Comparison of ENCODE assay signal across 26 cellular contexts in genomic region chr19:3319643-3320353, GRCh38. TPM values are rescaled to one million over a fixed set of nuclear protein-coding genes. Genes with fewer than 3 reads are reported as not detected.
DNase-seq lines count a peak whose midpoint lies in the region; ATAC-seq, FAIRE-seq and TF ChIP-seq lines count a peak whose summit lies in the region.
"Had no signal": no experiment of that assay in that cellular context is flagged by ENCODE, and none has a peak within 500 bp of the region (broad histone marks: within the 10 kb centered on the region; RNA-seq: fewer than 3 reads in every experiment).

No MANE protein-coding gene starts in this region.

- no peak overlapping the region for H2BK15ac ChIP-seq in H1 (ENCODE audit: low read length)

- no peak overlapping the region for H3K4me2 ChIP-seq in H1 (ENCODE audit: insufficient read depth in 1 of 2, low read depth in 2 of 2, low read length in 2 of 2)
- peak overlapping the region; percentile 39 for H3K4me2 ChIP-seq in osteoblast (ENCODE audit: insufficient read depth, low read length)
- H3K4me2 ChIP-seq: BLaER1 had no signal

- H4K8ac ChIP-seq in H1 (ENCODE audit: extremely low read depth, insufficient read depth, low read length) = peak overlapping the region; percentile 51; the same call in 1 of the 2 replicates

- TF ChIP-seq CTCF in H1 (IDR thresholded peaks at IDR 0.05; ENCODE audit: control extremely low read depth in 1 of 3, insufficient read depth in 1 of 3, low read depth in 1 of 3, low read length in 3 of 3) (no peak), osteoblast (IDR thresholded peaks at IDR 0.05; ENCODE audit: extremely low read depth, low read depth, low read length) (no peak)

- H3K27me3 ChIP-seq in H1 (replicated peaks in 1 of 4; ENCODE audit: control insufficient read depth in 3 of 4, extremely low read depth in 1 of 4, insufficient read depth in 3 of 4, low read length in 3 of 4) = no peaks in the 10 kb centered on the region; a peak in 1 of 7 replicates
- H3K27me3 ChIP-seq in osteoblast (ENCODE audit: insufficient read depth, low read length) = peaks cover 13% of the 10 kb centered on the region
- H3K27me3 ChIP-seq: BLaER1 had no signal

- H3K9ac ChIP-seq in H1 (replicated peaks in 1 of 4; ENCODE audit: extremely low read depth in 1 of 4, low read depth in 3 of 4, low read length in 3 of 4) = no peak overlapping the region
- H3K9ac ChIP-seq: BLaER1 had no signal

- no peak for TF ChIP-seq EP300 in H1 (IDR thresholded peaks at IDR 0.05; ENCODE audit: borderline replicate concordance in 1 of 2, low read depth in 2 of 2, low read length in 2 of 2)

- H4K20me1 ChIP-seq in H1 (replicated peaks in 1 of 2; ENCODE audit: control insufficient read depth in 1 of 2, insufficient read depth in 2 of 2, low read length in 2 of 2) (peaks cover 0 to 8% of the 10 kb centered on the region in 2 experiments), osteoblast (ENCODE audit: insufficient read depth, low read length) (no peaks in the 10 kb centered on the region)
- H4K20me1 ChIP-seq: BLaER1 had no signal

- DNase-seq in DMS 273 (lab: John Stamatoyannopoulos, UW; ENCODE audit: unreplicated experiment) (peak; percentile 64), DMS 273 treated with DMSO at 0.1 percent for 48 hours (lab: John Stamatoyannopoulos, UW) (no peak), NCI-H226 (peak; percentile 62), H1 (ENCODE audit: low read depth in 1 of 2, low spot score in 2 of 2) (no peak), osteoblast (ENCODE audit: insufficient read length, low spot score, missing footprints) (peak; percentile 97), amniotic stem cell (lab: John Stamatoyannopoulos, UW) (no peak)
- DNase-seq: activated CD4-positive, alpha-beta T cell treated with anti-CD3 and anti-CD28 coated beads, Interleukin-2, amount 10 ng/mL, durations not matched to agents 24 days and 14 days; activated CD8-positive, alpha-beta memory T cell treated with anti-CD3 and anti-CD28 coated beads, Interleukin-2, amount 10 ng/mL, durations not matched to agents 7 days and 5 days; effector memory CD4-positive, alpha-beta T cell; Karpas-422; naive thymus-derived CD4-positive, alpha-beta T cell; NCI-H187 treated with DMSO at 0.1 percent for 48 hours; NCI-H2227 treated with DMSO at 0.1 percent for 48 hours; NCI-H82; retina; stimulated activated CD4-positive, alpha-beta T cell treated with anti-CD3 and anti-CD28 coated beads, Interleukin-12 subunit alpha, Interleukin-12 subunit beta, amount 100 ng/mL, for 4 hours; stimulated activated CD4-positive, alpha-beta T cell treated with anti-CD3 and anti-CD28 coated beads, Interleukin-4, amount 100 ng/mL, for 4 hours; stimulated activated naive CD8-positive, alpha-beta T cell treated with anti-CD3 and anti-CD28 coated beads, Interleukin-15, Interleukin-2, amounts not matched to agents 100 U/mL and 50 U/mL, for 24 hours had no signal

- no peak overlapping the region for H3K4ac ChIP-seq in H1 (replicated peaks; ENCODE audit: insufficient read length, low read depth, low read length)

- no peak overlapping the region for H2BK20ac ChIP-seq in H1 (ENCODE audit: low read length)

- H3K36me3 ChIP-seq in H1 (ENCODE audit: control insufficient read depth in 2 of 4, insufficient read depth in 4 of 4, low read length in 3 of 4) = no peaks in the 10 kb centered on the region
- H3K36me3 ChIP-seq in osteoblast (ENCODE audit: insufficient read depth, low read length) = no peaks in the 10 kb centered on the region
- H3K36me3 ChIP-seq: BLaER1, tibial nerve had no signal

- peaks cover 11% of the 10 kb centered on the region; the same call in 1 of the 2 replicates for H3K23me2 ChIP-seq in H1 (ENCODE audit: low read depth, low read length)

- no peak for FAIRE-seq in H1 (lab: Jason Lieb, UNC)
- FAIRE-seq: colon had no signal

- H4K91ac ChIP-seq in H1 (replicated peaks; ENCODE audit: insufficient read length, low read length) = no peak overlapping the region

- H3K23ac ChIP-seq in H1 (ENCODE audit: insufficient read length) = no peak overlapping the region

- 78 to 100% methylated on average over 2 to 17 of the region's 18 CpGs for WGBS in H1 (ENCODE audit: extremely low coverage in 1 of 2, insufficient coverage in 1 of 2, insufficient read length in 1 of 2, insufficient replicate concordance in 2 of 2, low coverage in 1 of 2, low lambda C conversion rate in 2 of 2, missing lambda C conversion rate in 1 of 2), 2 experiments

- ATAC-seq in HG02623 (IDR thresholded peaks at IDR 0.05; ENCODE audit: unreplicated experiment) (no peak), HG03460 (IDR thresholded peaks at IDR 0.05; ENCODE audit: unreplicated experiment) (no peak)
- ATAC-seq: activated CD8-positive, alpha-beta memory T cell treated with anti-CD3 and anti-CD28 coated beads, Interleukin-2, amount 10 ng/mL, durations not matched to agents 7 days and 5 days; esophagus mucosa; naive thymus-derived CD4-positive, alpha-beta T cell; stimulated activated naive CD8-positive, alpha-beta T cell treated with anti-CD3 and anti-CD28 coated beads, Interleukin-15, Interleukin-2, amounts not matched to agents 100 U/mL and 50 U/mL, for 24 hours had no signal

- H3K9me3 ChIP-seq in H1 (ENCODE audit: insufficient read depth in 2 of 2, low read depth in 1 of 2, low read length in 1 of 2) (no peaks in the 10 kb centered on the region), osteoblast (ENCODE audit: low read depth, low read length) (no peaks in the 10 kb centered on the region)
- H3K9me3 ChIP-seq: BLaER1, tibial nerve had no signal

- H3K14ac ChIP-seq in H1 (ENCODE audit: insufficient read length) = no peak overlapping the region

- CTCF ChIA-PET in H1 (lab: Charles Lee; ENCODE audit: partially characterized antibody) = interaction anchor here (7.2 kb wide), 1 partner anchor 15 kb away, joined by 48 read pairs; no protein-coding TSS in a partner anchor

- no peak overlapping the region for H2AFZ ChIP-seq in H1 (ENCODE audit: low read length)
- H2AFZ ChIP-seq in osteoblast (ENCODE audit: low read length) = peak overlapping the region; percentile 29

- no peak overlapping the region for H2BK5ac ChIP-seq in H1 (ENCODE audit: low read depth, low read length)

- POLR2A ChIA-PET in H1 (lab: Charles Lee; ENCODE audit: partially characterized antibody) = no interaction called here

- H3K79me2 ChIP-seq in H1 (ENCODE audit: control insufficient read depth in 1 of 2, insufficient read depth in 2 of 2, low read length in 2 of 2) (no peaks in the 10 kb centered on the region), osteoblast (ENCODE audit: insufficient read depth, low read length) (no peaks in the 10 kb centered on the region)

- no peak overlapping the region for H2AK5ac ChIP-seq in H1 (ENCODE audit: low read depth, low read length)

- TF ChIP-seq POLR2A in H1 (IDR thresholded peaks at IDR 0.05; ENCODE audit: control extremely low read depth in 1 of 2, low read depth in 2 of 2, low read length in 2 of 2) = no peak

- no peak overlapping the region for H2BK12ac ChIP-seq in H1 (ENCODE audit: low read depth, low read length)

- H3K27ac ChIP-seq in H1 (ENCODE audit: low read depth, low read length) (no peak overlapping the region), osteoblast (ENCODE audit: low read depth, low read length) (peak overlapping the region; percentile 56)
- H3K27ac ChIP-seq: 22Rv1, BLaER1, tibial nerve, VCaP had no signal

- H3K18ac ChIP-seq in H1 (ENCODE audit: extremely low read depth, low read length) = no peak overlapping the region

- TF ChIP-seq RAD21 in H1 (IDR thresholded peaks at IDR 0.05 in 1 of 2, conservative IDR thresholded peaks at IDR 0.05 in 1 of 2; ENCODE audit: low read depth in 2 of 2, low read length in 2 of 2) = no peak

- H3K4me3 ChIP-seq in H1 (ENCODE audit: extremely low read depth in 1 of 4, insufficient read depth in 2 of 4, low read depth in 3 of 4, low read length in 4 of 4) (no peak overlapping the region), osteoblast (ENCODE audit: insufficient read depth, low read length) (no peak overlapping the region)
- H3K4me3 ChIP-seq: BLaER1, tibial nerve had no signal

- H2BK120ac ChIP-seq in H1 (replicated peaks; ENCODE audit: low read depth, low read length) = no peak overlapping the region

- H3K4me1 ChIP-seq in H1 (replicated peaks in 1 of 4; ENCODE audit: control insufficient read depth in 3 of 4, insufficient read depth in 4 of 4, low read length in 3 of 4) (no peaks in the 10 kb centered on the region), osteoblast (ENCODE audit: insufficient read depth, low read length) (peaks cover 9% of the 10 kb centered on the region)
- H3K4me1 ChIP-seq: tibial nerve had no signal

- no peak overlapping the region for H4K5ac ChIP-seq in H1 (ENCODE audit: insufficient read length, low read depth, low read length)

- no peak overlapping the region for H3K56ac ChIP-seq in H1 (replicated peaks; ENCODE audit: insufficient read length, low read depth, low read length)

- no peaks in the 10 kb centered on the region for H3K79me1 ChIP-seq in H1 (ENCODE audit: low read depth, low read length)

TF ChIP-seq in H1, 55 proteins besides CTCF, POLR2A, EP300 and RAD21:
- TF ChIP-seq RFX5 (IDR thresholded peaks at IDR 0.05; ENCODE audit: borderline replicate concordance, low read depth, low read length) = no peak
- peak; percentile 74; the same call in 1 of the 2 replicates for TF ChIP-seq KDM1A (IDR thresholded peaks at IDR 0.05; ENCODE audit: borderline replicate concordance, low read length)
- TF ChIP-seq EZH2 (IDR thresholded peaks at IDR 0.05; ENCODE audit: low read depth, low read length, severe bottlenecking) = no peak

RNA-seq across cellular contexts. Expression of gene NFIC, which starts 46.6 kb away (rescaled TPM):
- 2.6 and 3.2 TPM in 2 replicates for total RNA-seq in H1 (2021; fragmentation: NEBNext Ultra II Directional; extraction: Animal tissue kit (Norgen Biotek cat#: 25700))
- 0.56 and 0.82 TPM in 2 replicates for polyA plus RNA-seq in H1 (2011; rRNA removed)
- 0.35 TPM for polyA plus RNA-seq in H1 (2011; cell fraction: cytosol; rRNA removed)
- 0.88 TPM for polyA plus RNA-seq in H1 (2011; cell fraction: nucleus; rRNA removed)
- polyA plus RNA-seq in H1 (2012, experiment 1 of 2) = 2.1 to 4.3 TPM (median 3.5 TPM) in 4 replicates
- 2.9 TPM for polyA plus RNA-seq in H1 (2012, experiment 2 of 2)
- polyA plus RNA-seq in H1 (2013, experiment 1 of 2) = 6.0 TPM
- polyA plus RNA-seq in H1 (2013, experiment 2 of 2) = 5.3 TPM
- polyA minus RNA-seq in H1 (2011; rRNA and poly(A)+ RNA removed) = 0.34 and 0.41 TPM in 2 replicates
- 1.2 TPM for polyA minus RNA-seq in H1 (2011; cell fraction: cytosol; rRNA and poly(A)+ RNA removed)
- 1.6 TPM for polyA minus RNA-seq in H1 (2011; cell fraction: nucleus; rRNA and poly(A)+ RNA removed)
- 57.2 and 61.2 TPM in 2 replicates for total RNA-seq in osteoblast

Comparison
In these comparisons a context has a peak if more than half of its experiments do, and no peak if none do; other contexts are left out.
1. DNase-seq: peak in DMS 273 (single experiment), NCI-H226 (single experiment) and osteoblast (single experiment); none in DMS 273 treated with DMSO at 0.1 percent for 48 hours (single experiment), H1 (0 of 2) and amniotic stem cell (single experiment).
2. RNA of gene NFIC, which starts 46.6 kb away (total RNA-seq): 57.2 to 61.2 TPM in osteoblast; 2.6 to 3.2 TPM in H1; every median in the first group is over 10 times any median in the second.